Comparison of ENCODE assay signal across 18 cellular contexts in the genomic region with DNA sequence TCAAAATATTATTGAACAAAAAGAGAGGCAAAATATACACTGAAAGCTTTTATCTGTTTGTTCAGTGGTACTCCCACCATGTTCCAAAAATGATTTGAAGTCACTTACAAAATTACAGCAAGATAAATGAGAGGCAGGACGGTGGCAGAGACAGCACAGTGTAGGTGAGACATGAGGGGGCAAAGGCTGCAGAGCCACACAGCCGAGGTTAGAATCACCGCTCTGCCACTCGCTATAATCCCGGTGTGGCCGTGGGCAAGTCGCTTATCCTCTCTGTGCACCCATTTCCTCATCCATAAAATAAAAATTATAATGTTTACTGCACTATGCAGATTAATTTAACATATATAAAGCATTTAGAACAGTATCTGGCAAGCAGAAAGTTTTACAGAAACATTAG.
DNase-seq lines count a peak whose midpoint lies in the region; ATAC-seq, FAIRE-seq and TF ChIP-seq lines count a peak whose summit lies in the region.
"Had no signal": no experiment of that assay in that cellular context is flagged by ENCODE, and none has a peak within 500 bp of the region (broad histone marks: within the 10 kb centered on the region; RNA-seq: fewer than 3 reads in every experiment).

No MANE protein-coding gene starts in this region.

- no peak for FAIRE-seq in GM12878 (lab: Jason Lieb, UNC)

- CTCF ChIA-PET in GM12878 (lab: Yijun Ruan, JAX): interaction anchor here (0.7 to 1.4 kb wide), 5 partner anchors 8 to 272 kb away, joined by 3 to 7 read pairs (median 4); no protein-coding TSS in a partner anchor

- H3K27me3 ChIP-seq in GM12878 (replicated peaks in 1 of 2; ENCODE audit: control insufficient read depth in 2 of 2, insufficient read depth in 2 of 2, low read length in 1 of 2) (no peaks in the 10 kb centered on the region), neural progenitor cell (no peaks in the 10 kb centered on the region)

- no peak for TF ChIP-seq EP300 in GM12878 (IDR thresholded peaks at IDR 0.05; ENCODE audit: borderline replicate concordance in 1 of 2, control insufficient read depth in 1 of 2, low read depth in 2 of 2, low read length in 2 of 2)

- intact Hi-C loops in GM12878 (cut with micrococcal nuclease; ENCODE audit: unreplicated experiment): no loop called here

- no peak overlapping the region for H3K4me3 ChIP-seq in GM12878
- no peak overlapping the region for H3K4me3 ChIP-seq in neural progenitor cell

- H3K4me1 Mint-ChIP-seq in HFFc6 (ENCODE audit: low read depth) (peaks cover 69% of the 10 kb centered on the region), neural progenitor cell (peaks cover 29% of the 10 kb centered on the region)
- H3K4me1 Mint-ChIP-seq: activated B cell treated with CpG ODN at 0.5 μM for 24 hours; CD4-positive, alpha-beta memory T cell; stimulated activated naive CD8-positive, alpha-beta T cell treated with anti-CD3 and anti-CD28 coated beads, Interleukin-15, amount 100 ng/mL, for 72 hours had no signal

- TF ChIP-seq RAD21 in GM12878 (IDR thresholded peaks at IDR 0.05; ENCODE audit: insufficient read depth, low read depth, low read length): no peak

- no peak for TF ChIP-seq POLR2A in GM12878 (IDR thresholded peaks at IDR 0.05; ENCODE audit: low read depth, low read length)

- H3K4me2 ChIP-seq in GM12878 (ENCODE audit: control insufficient read depth, insufficient read depth) (peak overlapping the region; percentile 67; the same call in 1 of the 2 replicates), neural progenitor cell (peak overlapping the region; percentile 52)

- H3K4me3 Mint-ChIP-seq in HFFc6 (no peak overlapping the region), neural progenitor cell (peak overlapping the region; percentile 2)
- H3K4me3 Mint-ChIP-seq: activated B cell treated with CpG ODN at 0.5 μM for 24 hours; activated CD8-positive, alpha-beta T cell treated with anti-CD3 and anti-CD28 coated beads, Interleukin-2, amount 10 ng/mL, durations not matched to agents 7 days and 5 days; activated T-cell treated with anti-CD3 and anti-CD28 coated beads, Interleukin-2, amount 50 U/mL, for 4 hours; CD4-positive, alpha-beta memory T cell; stimulated activated naive CD8-positive, alpha-beta T cell treated with anti-CD3 and anti-CD28 coated beads, Interleukin-15, amount 100 ng/mL, for 72 hours; T-helper 2 cell treated with Interferon-gamma antibody and Interleukin-4, amounts not matched to agents 5 μg/mL and 100 μg/mL, for 36 hours had no signal

- H3K27me3 Mint-ChIP-seq in HFFc6 (ENCODE audit: insufficient read depth) (no peaks in the 10 kb centered on the region; the same call in 1 of the 2 replicates), neural progenitor cell (ENCODE audit: insufficient read depth, low read depth) (no peaks in the 10 kb centered on the region)
- H3K27me3 Mint-ChIP-seq: activated B cell treated with CpG ODN at 0.5 μM for 24 hours; CD4-positive, alpha-beta memory T cell; stimulated activated naive CD8-positive, alpha-beta T cell treated with anti-CD3 and anti-CD28 coated beads, Interleukin-15, amount 100 ng/mL, for 72 hours had no signal

- RAD21 ChIA-PET in GM12878 (lab: Charles Lee; ENCODE audit: unreplicated experiment): interaction anchor here (0.6 to 1.8 kb wide), 7 partner anchors 11 to 102 kb away, joined by 3 to 13 read pairs (median 4); no protein-coding TSS in a partner anchor

- POLR2A ChIA-PET in GM12878 (lab: Charles Lee): interaction anchor here (0.6 to 2.9 kb wide), 10 partner anchors 8 to 280 kb away, joined by 3 to 12 read pairs (median 4); no protein-coding TSS in a partner anchor

- DNase-seq in HFFc6 (no peak), GM12878 (ENCODE audit: low read depth, low spot score) (no peak), neural progenitor cell (ENCODE audit: low spot score) (no peak), SKM-1 treated with dmso at 0.1 percent for 144 hours (lab: John Stamatoyannopoulos, UW; ENCODE audit: unreplicated experiment) (no peak), midbrain (lab: John Stamatoyannopoulos, UW) (no peak), iPS-NIHi7 (ENCODE audit: extremely low spot score) (no peak)
- DNase-seq: activated B cell treated with CpG ODN at 0.5 μM for 24 hours; activated CD8-positive, alpha-beta T cell treated with anti-CD3 and anti-CD28 coated beads, Interleukin-2, amount 10 ng/mL, durations not matched to agents 7 days and 5 days; activated T-cell treated with anti-CD3 and anti-CD28 coated beads, Interleukin-2, amount 50 U/mL, for 4 hours; CD4-positive, alpha-beta memory T cell; cortex of kidney; foreskin fibroblast; NCI-H345; stimulated activated naive CD8-positive, alpha-beta T cell treated with anti-CD3 and anti-CD28 coated beads, Interleukin-15, amount 100 ng/mL, for 72 hours had no signal

- H3K9me3 Mint-ChIP-seq in HFFc6 (no peaks in the 10 kb centered on the region), neural progenitor cell (no peaks in the 10 kb centered on the region)
- H3K9me3 Mint-ChIP-seq: activated B cell treated with CpG ODN at 0.5 μM for 24 hours; activated naive CD4-positive, alpha-beta T cell treated with anti-CD3 and anti-CD28 coated beads, Interleukin-2, amount 50 U/mL, for 72 hours; activated T-cell treated with anti-CD3 and anti-CD28 coated beads, Interleukin-2, amount 50 U/mL, for 4 hours; CD4-positive, alpha-beta memory T cell; stimulated activated naive CD8-positive, alpha-beta T cell treated with anti-CD3 and anti-CD28 coated beads, Interleukin-15, amount 100 ng/mL, for 72 hours; T-helper 2 cell treated with Interferon-gamma antibody and Interleukin-4, amounts not matched to agents 5 μg/mL and 100 μg/mL, for 36 hours had no signal

- H3K36me3 ChIP-seq in GM12878 (ENCODE audit: control insufficient read depth in 2 of 2, insufficient read depth in 2 of 2, low read length in 1 of 2) (peaks cover 0 to 1% of the 10 kb centered on the region in 2 experiments; a peak in 1 of 4 replicates), neural progenitor cell (no peaks in the 10 kb centered on the region)

- H3K4me1 ChIP-seq in GM12878 (ENCODE audit: control insufficient read depth, insufficient read depth, low read length) (peaks cover 33% of the 10 kb centered on the region), neural progenitor cell (peaks cover 35% of the 10 kb centered on the region)

- H3K9ac ChIP-seq in GM12878 (ENCODE audit: control insufficient read depth, insufficient read depth, low read length) (no peak overlapping the region), neural progenitor cell (no peak overlapping the region)

- H3K27ac ChIP-seq in GM12878 (ENCODE audit: control insufficient read depth, insufficient read depth): no peak overlapping the region; the same call in 1 of the 2 replicates
- peak overlapping the region; percentile 74 for H3K27ac ChIP-seq in neural progenitor cell

- H4K20me1 ChIP-seq in GM12878 (ENCODE audit: control insufficient read depth, insufficient read depth) (no peaks in the 10 kb centered on the region), neural progenitor cell (ENCODE audit: low read depth) (peaks cover 90% of the 10 kb centered on the region)

- peak overlapping the region; percentile 13; the same call in 1 of the 2 replicates for H3K27ac Mint-ChIP-seq in HFFc6
- no peak overlapping the region for H3K27ac Mint-ChIP-seq in neural progenitor cell
- H3K27ac Mint-ChIP-seq: activated B cell treated with CpG ODN at 0.5 μM for 24 hours; activated CD8-positive, alpha-beta T cell treated with anti-CD3 and anti-CD28 coated beads, Interleukin-2, amount 10 ng/mL, durations not matched to agents 7 days and 5 days; activated naive CD4-positive, alpha-beta T cell treated with anti-CD3 and anti-CD28 coated beads, Interleukin-2, amount 50 U/mL, for 72 hours; CD4-positive, alpha-beta memory T cell; stimulated activated naive CD8-positive, alpha-beta T cell treated with anti-CD3 and anti-CD28 coated beads, Interleukin-15, amount 100 ng/mL, for 72 hours; T-helper 2 cell treated with Interferon-gamma antibody and Interleukin-4, amounts not matched to agents 5 μg/mL and 100 μg/mL, for 36 hours had no signal

- SMC1A ChIA-PET in GM12878 (lab: Charles Lee; ENCODE audit: uncharacterized antibody, unreplicated experiment): interaction anchor here (0.7 to 3.2 kb wide), 21 partner anchors 8 to 154 kb away, joined by 3 to 25 read pairs (median 4); no protein-coding TSS in a partner anchor

- H2AFZ ChIP-seq in GM12878 (ENCODE audit: control insufficient read depth, low read depth, low read length) (no peak overlapping the region), neural progenitor cell (replicated peaks) (no peak overlapping the region)

- in situ Hi-C loops in GM12878 (cut with MboI): no loop called here

- no TSS peak for BruUV-seq in GM12878 (replicated peaks; lab: Mats Ljungman, UMichigan)

- H3K79me2 ChIP-seq in GM12878 (ENCODE audit: control insufficient read depth, insufficient read depth, low read length): peaks cover 84% of the 10 kb centered on the region
- peaks cover 96% of the 10 kb centered on the region for H3K79me2 ChIP-seq in neural progenitor cell (ENCODE audit: low read depth)

- no peak for TF ChIP-seq CTCF in HFFc6 (IDR thresholded peaks at IDR 0.05)
- no peak for TF ChIP-seq CTCF in GM12878 (IDR thresholded peaks at IDR 0.05 in 2 of 3, conservative IDR thresholded peaks at IDR 0.05 in 1 of 3; ENCODE audit: control insufficient read depth in 2 of 3, extremely low read depth in 1 of 3, insufficient read depth in 1 of 3, low read depth in 3 of 3, low read length in 3 of 3)
- TF ChIP-seq CTCF in neural progenitor cell (IDR thresholded peaks at IDR 0.05): no peak

- peaks cover 28% of the 10 kb centered on the region for H3F3A ChIP-seq in neural progenitor cell (ENCODE audit: low read depth)

- H3K9me3 ChIP-seq in GM12878 (replicated peaks; ENCODE audit: control insufficient read depth, insufficient read depth, low read length): no peaks in the 10 kb centered on the region; the same call in 1 of the 3 replicates
- no peaks in the 10 kb centered on the region for H3K9me3 ChIP-seq in neural progenitor cell (ENCODE audit: low read depth)

- 89% methylated on average over 7 of the region's 7 CpGs for WGBS in GM12878 (ENCODE audit: insufficient coverage, insufficient replicate concordance, low lambda C conversion rate, missing lambda C conversion rate)

- H3K36me3 Mint-ChIP-seq in HFFc6 (ENCODE audit: low read depth) (no peaks in the 10 kb centered on the region; the same call in none of the 2 replicates), neural progenitor cell (peaks cover 2% of the 10 kb centered on the region)
- H3K36me3 Mint-ChIP-seq: activated naive CD4-positive, alpha-beta T cell treated with anti-CD3 and anti-CD28 coated beads, Interleukin-2, amount 50 U/mL, for 72 hours; CD4-positive, alpha-beta memory T cell had no signal

- ATAC-seq in GM18498 (IDR thresholded peaks at IDR 0.05; ENCODE audit: unreplicated experiment): peak; percentile 12
- peak; percentile 32 for ATAC-seq in GM12878
- ATAC-seq in HG03159 (IDR thresholded peaks at IDR 0.05; ENCODE audit: unreplicated experiment): no peak
- ATAC-seq: activated CD8-positive, alpha-beta T cell treated with anti-CD3 and anti-CD28 coated beads, Interleukin-2, amount 10 ng/mL, durations not matched to agents 7 days and 5 days; activated naive CD4-positive, alpha-beta T cell treated with anti-CD3 and anti-CD28 coated beads, Interleukin-2, amount 50 U/mL, for 72 hours; activated T-cell treated with anti-CD3 and anti-CD28 coated beads, Interleukin-2, amount 50 U/mL, for 4 hours; stimulated activated naive CD8-positive, alpha-beta T cell treated with anti-CD3 and anti-CD28 coated beads, Interleukin-15, amount 100 ng/mL, for 72 hours had no signal

TF ChIP-seq in GM12878, 131 proteins besides CTCF, POLR2A, EP300 and RAD21 (continues in another document):
- TF ChIP-seq CHD1 (IDR thresholded peaks at IDR 0.05; ENCODE audit: low read depth, low read length): no peak
